In the genomic region with DNA sequence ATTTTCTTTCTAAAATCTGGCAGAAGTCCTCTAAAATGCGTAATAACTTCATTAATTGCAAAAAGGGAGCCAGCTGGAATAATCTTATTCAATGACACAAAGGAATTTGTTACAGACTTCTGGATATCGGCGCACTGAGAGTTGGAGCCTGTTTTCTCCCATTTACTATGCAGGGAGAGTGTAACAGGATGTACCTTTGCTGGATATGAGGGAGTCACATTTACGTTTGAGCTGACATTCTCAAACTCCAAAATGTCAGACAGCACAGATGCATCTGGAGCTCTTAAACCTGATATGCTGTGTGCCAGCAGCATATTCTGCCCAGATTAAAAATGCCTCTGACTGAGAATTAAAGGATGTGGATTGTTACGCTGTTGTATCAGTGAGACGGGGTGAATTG, we compare ENCODE assay signal across 21 cellular contexts.
DNase-seq lines count a peak whose midpoint lies in the region; ATAC-seq and TF ChIP-seq lines count a peak whose summit lies in the region.
"Had no signal": no experiment of that assay in that cellular context is flagged by ENCODE, and none has a peak within 500 bp of the region (broad histone marks: within the 10 kb centered on the region; RNA-seq: fewer than 3 reads in every experiment).

No MANE protein-coding gene starts in this region.

- no peak overlapping the region for H3K27ac ChIP-seq in mammary epithelial cell (ENCODE audit: insufficient read depth, low read depth, low read length)
- no peak overlapping the region for H3K27ac ChIP-seq in mesenchymal stem cell (ENCODE audit: low read length, poor library complexity, severe bottlenecking)
- peak overlapping the region; percentile 27 for H3K27ac ChIP-seq in suprapubic skin
- H3K27ac ChIP-seq in upper lobe of right lung = no peak overlapping the region
- H3K27ac ChIP-seq: breast epithelium had no signal

- in situ Hi-C loops in mammary epithelial cell (cut with MboI; ENCODE audit: low sequenced_read_pairs in 2 of 2) = no loop called here

- peaks cover 6% of the 10 kb centered on the region for H3K4me1 Mint-ChIP-seq in MCF 10A (ENCODE audit: insufficient read depth, unreplicated experiment)

- H3K18ac ChIP-seq in mesenchymal stem cell (ENCODE audit: low read depth in 1 of 2, low read length in 2 of 2) = no peak overlapping the region

- CTCF ChIA-PET in mammary epithelial cell (lab: Charles Lee; ENCODE audit: low non-redundant PET) (no interaction called here), MCF 10A (lab: Yijun Ruan, JAX) (no interaction called here)

- 49% methylated on average over 6 of the region's 6 CpGs for WGBS in mammary epithelial cell (ENCODE audit: low coverage, missing lambda C conversion rate)
- 85% methylated on average over 6 of the region's 6 CpGs for WGBS in mesenchymal stem cell
- 55% methylated on average over 6 of the region's 6 CpGs for WGBS in suprapubic skin
- 54 to 55% methylated on average over 6 of the region's 6 CpGs for WGBS in lower leg skin, 2 donors

- H3K4ac ChIP-seq in mesenchymal stem cell (ENCODE audit: low read depth in 1 of 2, low read length in 2 of 2) = no peak overlapping the region

- DNase-seq in mammary epithelial cell = no peak
- no peak for DNase-seq in MCF 10A (ENCODE audit: unreplicated experiment)
- peak; percentile 54 for DNase-seq in cerebellar cortex (ENCODE audit: low spot score)
- DNase-seq in mesenchymal stem cell = no peak
- no peak for DNase-seq in suprapubic skin (ENCODE audit: low spot score in 2 of 2)
- no peak for DNase-seq in lower leg skin (ENCODE audit: low spot score in 2 of 2)
- DNase-seq in SHP77 (lab: John Stamatoyannopoulos, UW) = no peak
- DNase-seq in upper lobe of right lung = no peak
- DNase-seq: activated CD4-positive, alpha-beta T cell treated with anti-CD3 and anti-CD28 coated beads, Interleukin-2, amount 50 U/mL, for 48 hours; activated CD8-positive, alpha-beta memory T cell treated with anti-CD3 and anti-CD28 coated beads, Interleukin-2, amount 50 U/mL, for 48 hours; activated effector memory CD4-positive, alpha-beta T cell treated with Interleukin-2 at 50 U/mL for 16 hours; activated naive CD8-positive, alpha-beta T cell treated with anti-CD3 and anti-CD28 coated beads, Interleukin-2, amount 50 U/mL, for 24 hours; BE2C; COR-L47; NCI-H1105 treated with DMSO at 0.1 percent for 48 hours; NCI-H510A treated with DMSO at 0.1 percent for 48 hours; stimulated activated CD4-positive, alpha-beta T cell treated with anti-CD3 and anti-CD28 coated beads, Interleukin-12 subunit alpha, Interleukin-12 subunit beta, amount 100 ng/mL, for 4 hours; stomach had no signal

- no peak overlapping the region for H3K14ac ChIP-seq in mesenchymal stem cell (ENCODE audit: low read length in 2 of 2)

- TF ChIP-seq CTCF in mammary epithelial cell (conservative IDR thresholded peaks at IDR 0.05 in 1 of 2, IDR thresholded peaks at IDR 0.05 in 1 of 2; ENCODE audit: extremely low read depth in 1 of 2, insufficient read depth in 1 of 2, low read depth in 1 of 2, low read length in 2 of 2) (no peak), MCF 10A (IDR thresholded peaks at IDR 0.05; ENCODE audit: unreplicated experiment) (no peak), suprapubic skin (IDR thresholded peaks at IDR 0.05) (no peak), lower leg skin (IDR thresholded peaks at IDR 0.05) (no peak), upper lobe of right lung (IDR thresholded peaks at IDR 0.05) (no peak)

- H3K79me2 ChIP-seq in mammary epithelial cell (ENCODE audit: insufficient read depth, low read length) = no peaks in the 10 kb centered on the region

- no peaks in the 10 kb centered on the region for H3K27me3 Mint-ChIP-seq in MCF 10A (ENCODE audit: insufficient read depth, unreplicated experiment)
- H3K27me3 Mint-ChIP-seq: activated naive CD8-positive, alpha-beta T cell treated with anti-CD3 and anti-CD28 coated beads, Interleukin-2, amount 50 U/mL, for 24 hours had no signal

- intact Hi-C loops in mammary epithelial cell (cut with micrococcal nuclease) (no loop called here), MCF 10A (cut with micrococcal nuclease) (no loop called here), lower leg skin (cut with DNase I; ENCODE audit: low total_unique reads) (no loop called here), upper lobe of right lung (cut with DNase I) (no loop called here)

- H3K4me3 ChIP-seq in mammary epithelial cell (replicated peaks in 1 of 3; ENCODE audit: insufficient read depth in 1 of 3, low read depth in 2 of 3, low read length in 3 of 3) = no peak overlapping the region
- no peak overlapping the region for H3K4me3 ChIP-seq in mesenchymal stem cell (ENCODE audit: insufficient read depth in 1 of 2, low read depth in 1 of 2, low read length in 2 of 2)
- H3K4me3 ChIP-seq in suprapubic skin = no peak overlapping the region
- no peak overlapping the region for H3K4me3 ChIP-seq in lower leg skin (ENCODE audit: low read depth, poor library complexity, severe bottlenecking)
- H3K4me3 ChIP-seq in upper lobe of right lung = no peak overlapping the region
- H3K4me3 ChIP-seq: breast epithelium, coronary artery, stomach had no signal

- H2AK5ac ChIP-seq in mesenchymal stem cell (ENCODE audit: low read length, severe bottlenecking) = no peak overlapping the region

- no peak overlapping the region for H2BK15ac ChIP-seq in mesenchymal stem cell (ENCODE audit: low read depth, poor library complexity, severe bottlenecking)

- H3K27me3 ChIP-seq in mammary epithelial cell (ENCODE audit: insufficient read depth, low read length) (no peaks in the 10 kb centered on the region), mesenchymal stem cell (ENCODE audit: control insufficient read depth in 1 of 2, insufficient read depth in 1 of 2, low read length in 2 of 2) (no peaks in the 10 kb centered on the region), suprapubic skin (no peaks in the 10 kb centered on the region), upper lobe of right lung (no peaks in the 10 kb centered on the region)
- H3K27me3 ChIP-seq: BE2C, stomach had no signal

- no peak overlapping the region for H3K23ac ChIP-seq in mesenchymal stem cell (ENCODE audit: low read length in 2 of 2)

- H2BK12ac ChIP-seq in mesenchymal stem cell (ENCODE audit: low read length in 2 of 2) = peak overlapping the region in 1 of 2 experiments; percentile 63

- no TSS peak for BruUV-seq in mammary epithelial cell (replicated peaks; lab: Mats Ljungman, UMichigan)
- BruUV-seq in MCF 10A (replicated peaks; lab: Mats Ljungman, UMichigan) = no TSS peak

- H3K36me3 ChIP-seq in mammary epithelial cell (ENCODE audit: insufficient read depth, low read length) = no peaks in the 10 kb centered on the region
- no peaks in the 10 kb centered on the region for H3K36me3 ChIP-seq in mesenchymal stem cell (ENCODE audit: control insufficient read depth in 1 of 2, insufficient read depth in 2 of 2, low read depth in 1 of 2, low read length in 2 of 2)
- no peaks in the 10 kb centered on the region for H3K36me3 ChIP-seq in suprapubic skin
- H3K36me3 ChIP-seq in upper lobe of right lung = no peaks in the 10 kb centered on the region
- H3K36me3 ChIP-seq: BE2C, breast epithelium, stomach had no signal

- peaks cover 16% of the 10 kb centered on the region for H3K4me1 ChIP-seq in mammary epithelial cell (ENCODE audit: insufficient read depth, low read length)
- no peaks in the 10 kb centered on the region for H3K4me1 ChIP-seq in mesenchymal stem cell (ENCODE audit: control insufficient read depth, insufficient read depth, low read depth, low read length)
- H3K4me1 ChIP-seq in suprapubic skin = no peaks in the 10 kb centered on the region
- no peaks in the 10 kb centered on the region for H3K4me1 ChIP-seq in upper lobe of right lung
- H3K4me1 ChIP-seq: BE2C, breast epithelium, stomach had no signal

- H2BK120ac ChIP-seq in mesenchymal stem cell (ENCODE audit: low read depth, low read length) = no peak overlapping the region

- H3K9ac ChIP-seq in mammary epithelial cell (ENCODE audit: insufficient read depth, low read length) (no peak overlapping the region), mesenchymal stem cell (ENCODE audit: low read length) (peak overlapping the region; percentile 82)

- no peak overlapping the region for H3K4me3 Mint-ChIP-seq in MCF 10A (ENCODE audit: unreplicated experiment)
- H3K4me3 Mint-ChIP-seq: activated naive CD8-positive, alpha-beta T cell treated with anti-CD3 and anti-CD28 coated beads, Interleukin-2, amount 50 U/mL, for 24 hours had no signal

- peaks cover 21% of the 10 kb centered on the region for H3K9me3 Mint-ChIP-seq in MCF 10A (ENCODE audit: unreplicated experiment)

- no peak overlapping the region for H4K91ac ChIP-seq in mesenchymal stem cell (ENCODE audit: low read length)

- dilution Hi-C loops in mammary epithelial cell (cut with HindIII; ENCODE audit: low sequenced_read_pairs) = loop anchor here (5.0 kb wide), 1 partner anchor 43 kb away; no protein-coding TSS in a partner anchor

- H3K9me3 ChIP-seq in mammary epithelial cell (replicated peaks; ENCODE audit: insufficient read depth, low read length) (peaks cover 8% of the 10 kb centered on the region), mesenchymal stem cell (ENCODE audit: control insufficient read depth, low read length) (peaks cover 5% of the 10 kb centered on the region), suprapubic skin (no peaks in the 10 kb centered on the region), upper lobe of right lung (no peaks in the 10 kb centered on the region)
- H3K9me3 ChIP-seq: BE2C, breast epithelium, stomach had no signal

- no peak for ATAC-seq in upper lobe of right lung
- ATAC-seq: left lobe of liver had no signal

- H3K79me1 ChIP-seq in mesenchymal stem cell (replicated peaks; ENCODE audit: low read length, poor library complexity, severe bottlenecking) = no peaks in the 10 kb centered on the region

- H3K4me2 ChIP-seq in mammary epithelial cell (ENCODE audit: insufficient read depth, low read depth, low read length) (no peak overlapping the region), mesenchymal stem cell (ENCODE audit: low read length, poor library complexity, severe bottlenecking) (no peak overlapping the region)

- no peaks in the 10 kb centered on the region for H4K20me1 ChIP-seq in mammary epithelial cell (ENCODE audit: insufficient read depth, low read length)

- no peak for TF ChIP-seq POLR2A in suprapubic skin (IDR thresholded peaks at IDR 0.05)
- TF ChIP-seq POLR2A in lower leg skin (IDR thresholded peaks at IDR 0.05) = no peak

- TF ChIP-seq EP300 in suprapubic skin (IDR thresholded peaks at IDR 0.05) = no peak

- no peak overlapping the region for H4K8ac ChIP-seq in mesenchymal stem cell (ENCODE audit: low read length)

- H3K27ac Mint-ChIP-seq in MCF 10A (ENCODE audit: low read depth, unreplicated experiment) = no peak overlapping the region
- H3K27ac Mint-ChIP-seq: activated naive CD8-positive, alpha-beta T cell treated with anti-CD3 and anti-CD28 coated beads, Interleukin-2, amount 50 U/mL, for 24 hours had no signal

- peak overlapping the region; percentile 61 for H2AFZ ChIP-seq in mammary epithelial cell (ENCODE audit: low read depth, low read length)
- H2AFZ ChIP-seq in mesenchymal stem cell (ENCODE audit: low read depth, low read length) = no peak overlapping the region

- no peak overlapping the region for H2BK5ac ChIP-seq in mesenchymal stem cell (ENCODE audit: low read depth, low read length, poor library complexity, severe bottlenecking)

- POLR2A ChIA-PET in MCF 10A (lab: Yijun Ruan, JAX) = interaction anchor here (1.5 kb wide), 1 partner anchor 10 kb away, joined by 5 read pairs; no protein-coding TSS in a partner anchor

- H3K36me3 Mint-ChIP-seq in MCF 10A (ENCODE audit: insufficient read depth, unreplicated experiment) = no peaks in the 10 kb centered on the region
